20 cellular contexts compared by ENCODE assay signal in genomic region chr13:97506511-97506910, GRCh38.
DNase-seq lines count a peak whose midpoint lies in the region; ATAC-seq and TF ChIP-seq lines count a peak whose summit lies in the region.
"Had no signal": no experiment of that assay in that cellular context is flagged by ENCODE, and none has a peak within 500 bp of the region (broad histone marks: within the 10 kb centered on the region; RNA-seq: fewer than 3 reads in every experiment).

No MANE protein-coding gene starts in this region.

- H3K27ac ChIP-seq in SJCRH30 = no peak overlapping the region
- no peak overlapping the region for H3K27ac ChIP-seq in GM23338 (ENCODE audit: low read depth)
- H3K27ac ChIP-seq: left ventricle myocardium inferior, tibial artery had no signal

- no peaks in the 10 kb centered on the region for H3K4me1 ChIP-seq in SJCRH30
- no peaks in the 10 kb centered on the region for H3K4me1 ChIP-seq in GM23338 (ENCODE audit: insufficient read depth)

- H3F3A ChIP-seq in GM23338 (replicated peaks; ENCODE audit: low read depth) = no peaks in the 10 kb centered on the region

- H2AFZ ChIP-seq in GM23338 = no peak overlapping the region

- 0 out of 2 replicates have a peak, but pooled peaks cover 2% of the 10 kb centered on the region for H3K9me3 ChIP-seq in SJCRH30 (replicated peaks)

- H3K36me3 ChIP-seq in SJCRH30 (no peaks in the 10 kb centered on the region), GM23338 (ENCODE audit: insufficient read depth) (no peaks in the 10 kb centered on the region)
- H3K36me3 ChIP-seq: left ventricle myocardium inferior, tibial artery had no signal

- no peaks in the 10 kb centered on the region for H3K27me3 ChIP-seq in SJCRH30
- H3K27me3 ChIP-seq in GM23338 (ENCODE audit: insufficient read depth) = no peaks in the 10 kb centered on the region
- H3K27me3 ChIP-seq: tibial artery had no signal

- no peak overlapping the region for H3K27ac Mint-ChIP-seq in GM23338
- H3K27ac Mint-ChIP-seq: activated B cell treated with CpG ODN at 0.5 μM for 24 hours; activated CD8-positive, alpha-beta memory T cell treated with anti-CD3 and anti-CD28 coated beads, Interleukin-2, amount 10 ng/mL, durations not matched to agents 7 days and 5 days; activated naive CD8-positive, alpha-beta T cell; CD14-positive monocyte; natural killer cell had no signal

- H3K4me3 ChIP-seq in SJCRH30 (no peak overlapping the region), GM23338 (no peak overlapping the region)
- H3K4me3 ChIP-seq: GM12878, left ventricle myocardium inferior, tibial artery had no signal

- no peak overlapping the region for H3K4me3 Mint-ChIP-seq in GM23338
- H3K4me3 Mint-ChIP-seq: activated B cell treated with CpG ODN at 0.5 μM for 24 hours; activated CD8-positive, alpha-beta memory T cell treated with anti-CD3 and anti-CD28 coated beads, Interleukin-2, amount 10 ng/mL, durations not matched to agents 7 days and 5 days; activated naive CD8-positive, alpha-beta T cell; CD14-positive monocyte; central memory CD8-positive, alpha-beta T cell; natural killer cell had no signal

- H4K20me1 ChIP-seq in GM23338 (replicated peaks; ENCODE audit: insufficient read depth) = no peaks in the 10 kb centered on the region

- H3K79me2 ChIP-seq in GM23338 (replicated peaks; ENCODE audit: insufficient read depth) = no peaks in the 10 kb centered on the region

- no peaks in the 10 kb centered on the region; the same call in 2 of the 3 replicates for H3K4me1 Mint-ChIP-seq in GM23338
- H3K4me1 Mint-ChIP-seq: activated B cell treated with CpG ODN at 0.5 μM for 24 hours; activated CD8-positive, alpha-beta memory T cell treated with anti-CD3 and anti-CD28 coated beads, Interleukin-2, amount 10 ng/mL, durations not matched to agents 7 days and 5 days; CD14-positive monocyte; central memory CD8-positive, alpha-beta T cell; natural killer cell had no signal

- no peaks in the 10 kb centered on the region for H3K27me3 Mint-ChIP-seq in GM23338 (ENCODE audit: insufficient read depth, low read depth, poor library complexity)

- 0 out of 3 replicates have a peak, but pooled peaks cover 2% of the 10 kb centered on the region for H3K9me3 Mint-ChIP-seq in GM23338
- H3K9me3 Mint-ChIP-seq: central memory CD8-positive, alpha-beta T cell; natural killer cell had no signal

- ATAC-seq in GM21529 (IDR thresholded peaks at IDR 0.05; ENCODE audit: unreplicated experiment) (no peak), GM23338 (no peak)
- ATAC-seq: activated CD8-positive, alpha-beta memory T cell treated with anti-CD3 and anti-CD28 coated beads, Interleukin-2, amount 10 ng/mL, durations not matched to agents 7 days and 5 days; GM12878; natural killer cell; PC-3 had no signal

- no peaks in the 10 kb centered on the region for H3K36me3 Mint-ChIP-seq in GM23338 (ENCODE audit: low read depth)
- H3K36me3 Mint-ChIP-seq: activated CD8-positive, alpha-beta memory T cell treated with anti-CD3 and anti-CD28 coated beads, Interleukin-2, amount 10 ng/mL, durations not matched to agents 7 days and 5 days; activated naive CD8-positive, alpha-beta T cell; CD14-positive monocyte; natural killer cell had no signal

- H3K9me2 ChIP-seq in GM23338 (ENCODE audit: insufficient read depth) = peaks cover 6% of the 10 kb centered on the region; the same call in 1 of the 2 replicates

- DNase-seq in HCEC 1CT (peak; percentile 80), SJCRH30 (peak; percentile 26 to 43), fibroblast of the conjunctiva (ENCODE audit: low read depth) (peak; percentile 30), pons (ENCODE audit: low spot score) (peak; percentile 85), NCI-H345 (lab: John Stamatoyannopoulos, UW) (no peak), RKO (ENCODE audit: low spot score) (no peak), GM23338 (ENCODE audit: low spot score) (no peak)
- DNase-seq: activated B cell treated with CpG ODN at 0.5 μM for 24 hours; activated CD8-positive, alpha-beta memory T cell treated with anti-CD3 and anti-CD28 coated beads, Interleukin-2, amount 10 ng/mL, durations not matched to agents 7 days and 5 days; left ventricle myocardium inferior; natural killer cell; NCI-H1092 treated with DMSO at 0.1 percent for 48 hours; PC-3; stimulated activated CD4-positive, alpha-beta T cell treated with anti-CD3 and anti-CD28 coated beads, Interleukin-1b, Interleukin-23, amount 100 ng/mL, for 48 hours; tibial artery had no signal

- no peak overlapping the region for H3K4me2 ChIP-seq in GM23338

- TF ChIP-seq CTCF in GM23338 (conservative IDR thresholded peaks at IDR 0.05; ENCODE audit: low read depth in 2 of 2) = no peak

TF ChIP-seq in GM23338, 12 proteins besides CTCF, POLR2A, EP300 and RAD21 (continues in another document):
- TF ChIP-seq EZH2 (IDR thresholded peaks at IDR 0.05; ENCODE audit: low read depth, unreplicated experiment) (no peak), STAT1 (IDR thresholded peaks at IDR 0.05; ENCODE audit: unreplicated experiment) (no peak), REST (IDR thresholded peaks at IDR 0.05; ENCODE audit: unreplicated experiment) (no peak), POLR2AphosphoS5 (IDR thresholded peaks at IDR 0.05; ENCODE audit: low read depth) (no peak), ZNF114 (CRISPR knock-in tag; IDR thresholded peaks at IDR 0.05) (no peak), ZNF331 (CRISPR knock-in tag; IDR thresholded peaks at IDR 0.05; ENCODE audit: low read depth) (no peak), NANOG (IDR thresholded peaks at IDR 0.05; ENCODE audit: borderline replicate concordance) (no peak), EZH2phosphoT487 (IDR thresholded peaks at IDR 0.05; ENCODE audit: unreplicated experiment) (no peak)
- TF ChIP-seq, protein P1, sequence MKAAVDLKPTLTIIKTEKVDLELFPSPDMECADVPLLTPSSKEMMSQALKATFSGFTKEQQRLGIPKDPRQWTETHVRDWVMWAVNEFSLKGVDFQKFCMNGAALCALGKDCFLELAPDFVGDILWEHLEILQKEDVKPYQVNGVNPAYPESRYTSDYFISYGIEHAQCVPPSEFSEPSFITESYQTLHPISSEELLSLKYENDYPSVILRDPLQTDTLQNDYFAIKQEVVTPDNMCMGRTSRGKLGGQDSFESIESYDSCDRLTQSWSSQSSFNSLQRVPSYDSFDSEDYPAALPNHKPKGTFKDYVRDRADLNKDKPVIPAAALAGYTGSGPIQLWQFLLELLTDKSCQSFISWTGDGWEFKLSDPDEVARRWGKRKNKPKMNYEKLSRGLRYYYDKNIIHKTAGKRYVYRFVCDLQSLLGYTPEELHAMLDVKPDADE (IDR thresholded peaks at IDR 0.05) = no peak

Comparison
In these comparisons a context has a peak if more than half of its experiments do, and no peak if none do; other contexts are left out.
1. DNase-seq: peak in HCEC 1CT (single experiment), SJCRH30 (2 of 2), fibroblast of the conjunctiva (single experiment) and pons (single experiment); none in NCI-H345 (single experiment), RKO (single experiment) and GM23338 (single experiment).